In the genomic region with DNA sequence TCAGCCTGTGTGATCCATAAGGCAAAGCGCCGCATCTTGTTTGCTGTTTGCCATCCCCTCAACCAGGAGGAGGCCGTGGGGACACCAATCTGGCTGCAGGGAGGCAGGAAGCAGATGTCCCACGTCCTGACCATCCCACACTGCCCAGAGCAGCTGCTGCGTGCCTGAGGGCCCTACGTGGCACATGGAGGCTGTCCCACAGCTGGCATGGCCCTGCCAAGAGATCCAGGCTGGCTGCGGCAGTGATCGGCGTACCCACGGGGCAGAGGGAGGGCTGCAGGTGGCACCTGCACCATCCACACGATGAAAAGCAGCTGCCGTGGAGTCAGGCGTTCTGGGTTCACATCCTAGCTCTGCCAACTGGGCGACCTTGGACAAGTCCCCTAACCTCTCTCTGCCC, we compare ENCODE assay signal across 17 cellular contexts. TPM values are rescaled to one million over a fixed set of nuclear protein-coding genes. Genes with fewer than 3 reads are reported as not detected.
DNase-seq lines count a peak whose midpoint lies in the region; TF ChIP-seq lines count a peak whose summit lies in the region.
"Had no signal": no experiment of that assay in that cellular context is flagged by ENCODE, and none has a peak within 500 bp of the region (broad histone marks: within the 10 kb centered on the region; RNA-seq: fewer than 3 reads in every experiment).

No MANE protein-coding gene starts in this region.

- peak overlapping the region; percentile 81 for H3K27ac Mint-ChIP-seq in progenitor cell of endocrine pancreas
- H3K27ac Mint-ChIP-seq: activated naive CD8-positive, alpha-beta T cell treated with anti-CD3 and anti-CD28 coated beads, Interleukin-2, amount 50 U/mL, for 24 hours had no signal

- intact Hi-C loops in esophagus squamous epithelium (cut with DNase I): no loop called here
- intact Hi-C loops in testis (cut with DNase I; ENCODE audit: low total_unique reads): no loop called here

- no peaks in the 10 kb centered on the region for H3K27me3 Mint-ChIP-seq in progenitor cell of endocrine pancreas
- H3K27me3 Mint-ChIP-seq: activated naive CD8-positive, alpha-beta T cell treated with anti-CD3 and anti-CD28 coated beads, Interleukin-2, amount 50 U/mL, for 24 hours had no signal

- TF ChIP-seq CTCF in esophagus squamous epithelium (IDR thresholded peaks at IDR 0.05): no peak
- TF ChIP-seq CTCF in progenitor cell of endocrine pancreas (IDR thresholded peaks at IDR 0.05; ENCODE audit: unreplicated experiment): no peak
- TF ChIP-seq CTCF in testis (IDR thresholded peaks at IDR 0.05): no peak

- H3K4me1 Mint-ChIP-seq in progenitor cell of endocrine pancreas (ENCODE audit: low read depth): peaks cover 2% of the 10 kb centered on the region

- no peaks in the 10 kb centered on the region for H3K9me3 Mint-ChIP-seq in progenitor cell of endocrine pancreas (ENCODE audit: low read depth)
- H3K9me3 Mint-ChIP-seq: activated naive CD8-positive, alpha-beta T cell treated with anti-CD3 and anti-CD28 coated beads, Interleukin-2, amount 50 U/mL, for 24 hours; CD14-positive monocyte; immature natural killer cell had no signal

- no peaks in the 10 kb centered on the region for H3K27me3 ChIP-seq in esophagus squamous epithelium
- H3K27me3 ChIP-seq in testis: no peaks in the 10 kb centered on the region
- H3K27me3 ChIP-seq: colonic mucosa had no signal

- peak overlapping the region in 3 of 4 donors; percentile 35 to 58 (median 50) for H3K27ac ChIP-seq in esophagus squamous epithelium
- H3K27ac ChIP-seq in testis: no peak overlapping the region
- H3K27ac ChIP-seq: colonic mucosa, SK-N-MC had no signal

- no peaks in the 10 kb centered on the region for H3K9me3 ChIP-seq in esophagus squamous epithelium
- no peaks in the 10 kb centered on the region for H3K9me3 ChIP-seq in testis
- H3K9me3 ChIP-seq: colonic mucosa had no signal

- peaks cover 12% of the 10 kb centered on the region for H3K36me3 Mint-ChIP-seq in progenitor cell of endocrine pancreas (ENCODE audit: insufficient read depth)

- H3K36me3 ChIP-seq in esophagus squamous epithelium: peaks cover 0 to 13% (median 5%) of the 10 kb centered on the region in 3 donors
- H3K36me3 ChIP-seq in testis (ENCODE audit: low read depth, missing control alignments): no peaks in the 10 kb centered on the region
- H3K36me3 ChIP-seq: colonic mucosa had no signal

- H3K4me1 ChIP-seq in esophagus squamous epithelium (peaks cover 24 to 84% (median 26%) of the 10 kb centered on the region in 3 donors), testis (peaks cover 12% of the 10 kb centered on the region)

- no peak overlapping the region for H3K4me3 Mint-ChIP-seq in progenitor cell of endocrine pancreas (ENCODE audit: low read depth)
- H3K4me3 Mint-ChIP-seq: activated naive CD8-positive, alpha-beta T cell treated with anti-CD3 and anti-CD28 coated beads, Interleukin-2, amount 50 U/mL, for 24 hours; CD14-positive monocyte; immature natural killer cell had no signal

- TF ChIP-seq POLR2A in esophagus squamous epithelium (IDR thresholded peaks at IDR 0.05) (no peak), testis (IDR thresholded peaks at IDR 0.05) (no peak)

- in situ Hi-C loops in KBM-7 (cut with MboI; ENCODE audit: low pct_unique_long_range_greater_than_20kb, low sequenced_read_pairs): no loop called here

- 55 to 78% methylated on average over 12 to 13 of the region's 14 CpGs for WGBS in esophagus squamous epithelium, 2 donors
- 56 to 58% methylated on average over 6 to 14 of the region's 14 CpGs for WGBS in testis, 2 donors

- DNase-seq in COLO668 (lab: John Stamatoyannopoulos, UW; ENCODE audit: unreplicated experiment) (peak; percentile 25), RPMI7951 (ENCODE audit: low read depth) (peak; percentile 46), esophagus squamous epithelium (lab: John Stamatoyannopoulos, UW) (no peak), progenitor cell of endocrine pancreas (ENCODE audit: low spot score, unreplicated experiment) (no peak), KBM-7 (no peak), COLO829 (ENCODE audit: low spot score) (no peak), testis (no peak), islet precursor cell (no peak)
- DNase-seq: activated naive CD8-positive, alpha-beta T cell treated with anti-CD3 and anti-CD28 coated beads, Interleukin-2, amount 50 U/mL, for 24 hours; colonic mucosa; GF-D8; immature natural killer cell; NCI-H146; NCI-H82; stimulated activated naive CD4-positive, alpha-beta T cell had no signal

- H3K4me3 ChIP-seq in esophagus squamous epithelium (no peak overlapping the region), testis (no peak overlapping the region)
- H3K4me3 ChIP-seq: colonic mucosa, SK-N-MC had no signal

RNA-seq across cellular contexts. Expression of a gene that starts 42.0 kb away (rescaled TPM):
- total RNA-seq in RPMI7951 (2014; rRNA removed; shearing (Covaris generic)): 8.7 and 12.2 TPM in 2 replicates
- 10 to 100 TPM; 17.7 to 84.1 (median 45.6) TPM for total RNA-seq in esophagus squamous epithelium
- 218 and 251 TPM in 2 replicates for total RNA-seq in progenitor cell of endocrine pancreas
- 100 to 1,000 TPM; 212 TPM for total RNA-seq in testis
- 62.6 TPM for polyA plus RNA-seq in testis (ENCODE audit: insufficient read depth, low read depth, low replicate concordance)

Comparison
In these comparisons a context has a peak if more than half of its experiments do, and no peak if none do; other contexts are left out.
1. DNase-seq: peak in COLO668 (single experiment) and RPMI7951 (single experiment); none in esophagus squamous epithelium (single experiment), progenitor cell of endocrine pancreas (single experiment), KBM-7 (single experiment), COLO829 (single experiment), testis (single experiment) and islet precursor cell (single experiment).
2. H3K27ac ChIP-seq: peak in esophagus squamous epithelium (3 of 4); none in testis (0 of 2).